Comparison of ENCODE assay signal across 8 cellular contexts in the genomic region with DNA sequence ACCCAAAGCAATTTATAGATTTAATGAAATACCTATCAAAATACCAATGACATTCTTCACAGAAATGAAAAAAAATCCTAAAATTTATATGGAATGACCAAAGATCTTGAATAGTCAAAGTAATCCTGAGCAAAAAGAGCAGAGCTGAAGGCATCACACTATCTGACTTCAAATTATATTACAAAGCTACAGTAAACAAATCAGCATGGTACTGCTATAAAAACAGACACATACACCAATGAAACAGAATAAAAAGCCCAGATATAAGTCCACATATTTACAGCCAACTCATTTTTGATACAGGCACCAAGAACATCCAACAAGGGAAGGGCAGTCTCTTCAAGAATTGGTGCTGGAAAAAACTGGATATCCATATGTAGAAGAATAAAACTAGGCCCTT. TPM values are rescaled to one million over a fixed set of nuclear protein-coding genes. Genes with fewer than 3 reads are reported as not detected.
"Had no signal": no experiment of that assay in that cellular context is flagged by ENCODE, and none has a peak within 500 bp of the region (broad histone marks: within the 10 kb centered on the region; RNA-seq: fewer than 3 reads in every experiment).

No MANE protein-coding gene starts in this region.

- FAIRE-seq: GM12878, GM12891, GM12892, GM18507, GM19239 had no signal

- DNase-seq: GDM1, GF-D8 had no signal

- ATAC-seq: GM12878 had no signal

- H3K4me3 ChIP-seq: GM12878 had no signal

RNA-seq across cellular contexts. Expression of gene TMEM158, which starts 54.9 kb away (rescaled TPM):
- total RNA-seq: G401, GM12878 had no signal
- polyA plus RNA-seq: GM12878 had no signal
